8 cellular contexts compared by ENCODE assay signal in genomic region chr10:87505366-87506113, GRCh38. TPM values are rescaled to one million over a fixed set of nuclear protein-coding genes. Genes with fewer than 3 reads are reported as not detected.
A peak's percentile ranks its signal among the peaks of the same experiment; 100 is the strongest.
DNase-seq lines count a peak whose midpoint lies in the region; ATAC-seq lines count a peak whose summit lies in the region.

No MANE protein-coding gene starts in this region.

- H3K4me1 ChIP-seq in right cardiac atrium (ENCODE audit: control insufficient read depth, insufficient read depth, low read length): no peaks in the 10 kb centered on the region

- peak overlapping the region; percentile 44 for H3K4me3 ChIP-seq in right cardiac atrium (ENCODE audit: low read length)

- intact Hi-C loops in right cardiac atrium (cut with DNase I): no loop called here

- H3K27me3 ChIP-seq in right cardiac atrium (ENCODE audit: control insufficient read depth, insufficient read depth): no peaks in the 10 kb centered on the region

- DNase-seq in Daoy (ENCODE audit: low read depth) (peak; percentile 65), HT-29 (ENCODE audit: low spot score) (peak; percentile 66), SK-N-DZ (ENCODE audit: low spot score) (peak; percentile 54), amniotic stem cell (lab: John Stamatoyannopoulos, UW) (peak; percentile 15), right cardiac atrium (peak; percentile 23 to 82 (median 50)), putamen (ENCODE audit: low spot score) (peak; percentile 40), NCI-H446 treated with DMSO at 0.1 percent for 48 hours (lab: John Stamatoyannopoulos, UW) (no peak)

- peak overlapping the region; percentile 73 for H3K27ac ChIP-seq in right cardiac atrium (ENCODE audit: low read length)

- H3K9me3 ChIP-seq in right cardiac atrium (ENCODE audit: control insufficient read depth, low read length): no peaks in the 10 kb centered on the region

- ATAC-seq in GM21381 (IDR thresholded peaks at IDR 0.05; ENCODE audit: unreplicated experiment) (peak; percentile 57), right cardiac atrium (peak; percentile 88 to 90)

- WGBS in right cardiac atrium: 2% methylated on average over 41 of the region's 41 CpGs

RNA-seq across cellular contexts. Expression of gene MINPP1, which starts 0.8 kb away (rescaled TPM):
- 34.6 and 42.7 TPM in 2 replicates for total RNA-seq in Daoy (2014; rRNA removed; shearing (Covaris generic))
- 20.2 and 22.5 TPM in 2 replicates for total RNA-seq in HT-29 (2014; rRNA removed; shearing (Covaris generic))
- 49.0 and 58.0 TPM in 2 replicates for polyA plus RNA-seq in SK-N-DZ (2014; cell fraction: cytosol; rRNA removed)
- polyA plus RNA-seq in SK-N-DZ (2014; cell fraction: nucleus; rRNA removed): 24.8 and 27.3 TPM in 2 replicates
- total RNA-seq in right cardiac atrium: 1 to 10 TPM; 6.7 to 8.1 (median 6.9) TPM
- polyA plus RNA-seq in right cardiac atrium: 6.0 TPM
